In the genomic region with DNA sequence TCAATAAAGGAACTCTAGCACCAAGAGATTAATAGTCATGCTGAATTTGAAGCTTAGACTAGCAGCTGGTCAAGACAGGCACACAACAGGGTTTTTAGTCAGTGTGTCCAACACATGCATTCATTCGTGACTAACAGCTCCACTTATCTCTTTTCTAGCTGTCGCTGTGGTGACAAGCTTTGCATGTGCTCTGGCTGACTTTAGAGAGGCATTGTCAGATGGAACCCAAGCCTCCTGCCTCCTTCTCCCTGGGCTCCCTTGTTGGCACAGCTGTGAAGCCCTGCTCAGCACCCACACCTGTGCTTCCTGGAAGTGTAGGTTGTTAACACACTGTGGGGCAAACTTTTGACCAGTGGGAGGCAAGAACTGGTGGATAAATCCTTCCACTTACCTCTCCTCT, we compare ENCODE assay signal across 16 cellular contexts.
"Had no signal": no experiment of that assay in that cellular context is flagged by ENCODE, and none has a peak within 500 bp of the region (broad histone marks: within the 10 kb centered on the region; RNA-seq: fewer than 3 reads in every experiment).

No MANE protein-coding gene starts in this region.

- DNase-seq: activated B cell treated with CpG ODN at 0.5 μM for 24 hours; activated CD4-positive, alpha-beta T cell treated with anti-CD3 and anti-CD28 coated beads for 48 hours; activated CD8-positive, alpha-beta memory T cell treated with anti-CD3 and anti-CD28 coated beads, Interleukin-2, amount 50 U/mL, for 4 hours; activated CD8-positive, alpha-beta T cell treated with anti-CD3 and anti-CD28 coated beads, Interleukin-2, amount 10 ng/mL, durations not matched to agents 7 days and 5 days; activated gamma-delta T cell; activated T-cell treated with anti-CD3 and anti-CD28 coated beads, Interleukin-2, amount 50 U/mL, for 48 hours; amniotic stem cell; caudate nucleus; islet precursor cell; naive B cell; ovary; spleen; stomach had no signal

- H3K4me1 ChIP-seq: gastroesophageal sphincter, spleen, stomach had no signal

- H3K9me3 ChIP-seq: gastroesophageal sphincter, ovary, spleen, stomach, thoracic aorta had no signal

- H3K27me3 ChIP-seq: gastroesophageal sphincter, ovary had no signal

- H3K4me3 ChIP-seq: gastroesophageal sphincter, ovary, spleen, stomach, thoracic aorta had no signal

- H3K27ac ChIP-seq: gastroesophageal sphincter, ovary, spleen, stomach, thoracic aorta had no signal

- ATAC-seq: activated CD8-positive, alpha-beta T cell treated with anti-CD3 and anti-CD28 coated beads, Interleukin-2, amount 10 ng/mL, durations not matched to agents 7 days and 5 days; gastroesophageal sphincter; sciatic nerve had no signal

- H3K36me3 ChIP-seq: gastroesophageal sphincter, ovary, spleen, stomach, thoracic aorta had no signal
